In genomic region chr6:47109281-47109680, GRCh38 we compare ENCODE assay signal across 21 cellular contexts.
"Had no signal": no experiment of that assay in that cellular context is flagged by ENCODE, and none has a peak within 500 bp of the region (broad histone marks: within the 10 kb centered on the region; RNA-seq: fewer than 3 reads in every experiment).

No MANE protein-coding gene starts in this region.

- H3K4me3 Mint-ChIP-seq: activated T-cell treated with anti-CD3 and anti-CD28 coated beads, Interleukin-2, amount 50 U/mL, for 72 hours; memory B cell; natural killer cell treated with Interleukin-12 subunit alpha and Interleukin-12 subunit beta and Interleukin-15 and Interleukin-18, amount 100 ng/mL, for 72 hours; T-helper 1 cell treated with Interleukin-12 subunit alpha and Interleukin-12 subunit beta and Interleukin-4 antibody, amounts not matched to agents 30 μg/mL and 1 μg/mL, for 36 hours had no signal

- H3K4me3 ChIP-seq: body of pancreas, coronary artery, thyroid gland had no signal

- H3K9me3 Mint-ChIP-seq: activated naive CD4-positive, alpha-beta T cell treated with anti-CD3 and anti-CD28 coated beads, Interleukin-2, amount 50 U/mL, for 72 hours; activated T-cell treated with anti-CD3 and anti-CD28 coated beads, Interleukin-2, amount 50 U/mL, for 72 hours; memory B cell; natural killer cell treated with Interleukin-12 subunit alpha and Interleukin-12 subunit beta and Interleukin-15 and Interleukin-18, amount 100 ng/mL, for 72 hours; T-helper 1 cell treated with Interleukin-12 subunit alpha and Interleukin-12 subunit beta and Interleukin-4 antibody, amounts not matched to agents 30 μg/mL and 1 μg/mL, for 36 hours had no signal

- H3K36me3 Mint-ChIP-seq: activated naive CD4-positive, alpha-beta T cell treated with anti-CD3 and anti-CD28 coated beads, Interleukin-2, amount 50 U/mL, for 72 hours; memory B cell; natural killer cell treated with Interleukin-12 subunit alpha and Interleukin-12 subunit beta and Interleukin-15 and Interleukin-18, amount 100 ng/mL, for 72 hours had no signal

- H3K9me3 ChIP-seq: body of pancreas, thyroid gland had no signal

- H3K4me1 ChIP-seq: thyroid gland had no signal

- H3K4me1 Mint-ChIP-seq: memory B cell had no signal

- DNase-seq: activated CD4-positive, alpha-beta T cell treated with anti-CD3 and anti-CD28 coated beads, Interleukin-2, amount 50 U/mL, for 1 hour; activated CD4-positive, CD25-positive, alpha-beta regulatory T cell treated with anti-CD3 and anti-CD28 coated beads, Interleukin-2, amount 50 U/mL, for 72 hours; activated CD8-positive, alpha-beta memory T cell treated with anti-CD3 and anti-CD28 coated beads, Interleukin-2, amount 50 U/mL, for 48 hours; activated gamma-delta T cell; activated T-cell treated with anti-CD3 and anti-CD28 coated beads, Interleukin-2, amount 50 U/mL, for 72 hours; amniotic stem cell; body of pancreas; central memory CD4-positive, alpha-beta T cell; head of caudate nucleus; kidney; nucleus accumbens; posterior cingulate gyrus; retina; stimulated activated CD4-positive, alpha-beta T cell treated with anti-CD3 and anti-CD28 coated beads, Interleukin-2, amount 100 ng/mL, for 24 hours; stimulated activated naive CD4-positive, alpha-beta T cell treated with Interleukin-2 at 50 U/mL for 16 hours; thyroid gland had no signal

- H3K27ac ChIP-seq: body of pancreas, coronary artery, thyroid gland had no signal

- H3K36me3 ChIP-seq: thyroid gland had no signal

- H3K27me3 ChIP-seq: body of pancreas, thyroid gland had no signal

- ATAC-seq: activated naive CD4-positive, alpha-beta T cell treated with anti-CD3 and anti-CD28 coated beads, Interleukin-2, amount 50 U/mL, for 72 hours; activated T-cell treated with anti-CD3 and anti-CD28 coated beads, Interleukin-2, amount 50 U/mL, for 72 hours; body of pancreas; natural killer cell treated with Interleukin-12 subunit alpha and Interleukin-12 subunit beta and Interleukin-15 and Interleukin-18, amount 100 ng/mL, for 72 hours had no signal

- H3K27ac Mint-ChIP-seq: activated naive CD4-positive, alpha-beta T cell treated with anti-CD3 and anti-CD28 coated beads, Interleukin-2, amount 50 U/mL, for 72 hours; activated T-cell treated with anti-CD3 and anti-CD28 coated beads, Interleukin-2, amount 50 U/mL, for 72 hours; memory B cell; natural killer cell treated with Interleukin-12 subunit alpha and Interleukin-12 subunit beta and Interleukin-15 and Interleukin-18, amount 100 ng/mL, for 72 hours; T-helper 1 cell treated with Interleukin-12 subunit alpha and Interleukin-12 subunit beta and Interleukin-4 antibody, amounts not matched to agents 30 μg/mL and 1 μg/mL, for 36 hours had no signal
